In the genomic region with DNA sequence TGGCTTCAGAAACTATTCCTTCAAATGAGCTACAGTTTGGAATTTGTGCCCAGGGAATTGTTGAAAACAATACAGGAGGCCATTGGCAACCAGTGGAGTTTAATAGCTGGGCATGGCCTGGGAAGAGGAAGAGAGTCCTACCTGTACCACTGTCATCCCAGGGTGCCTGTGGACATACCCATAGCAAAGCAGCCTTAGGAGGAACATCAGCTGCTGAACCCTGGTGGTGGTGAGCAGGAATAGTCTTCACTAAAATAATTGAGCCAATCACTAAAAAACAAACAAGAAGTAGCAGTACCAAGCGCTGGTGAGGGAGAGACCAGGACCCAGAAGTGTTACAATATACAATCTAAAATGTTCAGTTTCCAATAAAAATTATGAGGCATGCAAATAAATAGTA, we compare ENCODE assay signal across 19 cellular contexts. TPM values are rescaled to one million over a fixed set of nuclear protein-coding genes. Genes with fewer than 3 reads are reported as not detected.
"Had no signal": no experiment of that assay in that cellular context is flagged by ENCODE, and none has a peak within 500 bp of the region (broad histone marks: within the 10 kb centered on the region; RNA-seq: fewer than 3 reads in every experiment).

No MANE protein-coding gene starts in this region.

- H3K27ac ChIP-seq: adrenal gland, esophagus squamous epithelium, parathyroid adenoma, thyroid gland, uterus had no signal

- ATAC-seq: left ventricle myocardium superior; stimulated activated effector memory CD8-positive, alpha-beta T cell treated with anti-CD3 and anti-CD28 coated beads, Interleukin-12 subunit alpha, Interleukin-12 subunit beta, amount 100 ng/mL, for 72 hours; T-cell had no signal

- H3K27me3 ChIP-seq: adrenal gland, thyroid gland, uterus had no signal

- FAIRE-seq: kidney had no signal

- H3K4me3 Mint-ChIP-seq: activated B cell treated with CpG ODN at 0.5 μM for 24 hours; neural crest cell; stimulated activated effector memory CD8-positive, alpha-beta T cell treated with anti-CD3 and anti-CD28 coated beads, Interleukin-12 subunit alpha, Interleukin-12 subunit beta, amount 100 ng/mL, for 72 hours; T-cell had no signal

- H3K36me3 ChIP-seq: adrenal gland, esophagus squamous epithelium, thyroid gland, uterus had no signal

- H3K36me3 Mint-ChIP-seq: stimulated activated effector memory CD8-positive, alpha-beta T cell treated with anti-CD3 and anti-CD28 coated beads, Interleukin-12 subunit alpha, Interleukin-12 subunit beta, amount 100 ng/mL, for 72 hours; T-cell had no signal

- H3K4me1 ChIP-seq: adrenal gland, esophagus squamous epithelium, parathyroid adenoma, thyroid gland, uterus had no signal

- H3K27ac Mint-ChIP-seq: activated B cell treated with CpG ODN at 0.5 μM for 24 hours; activated T-helper 2 cell treated with anti-CD3 and anti-CD28 coated beads, Interferon-gamma antibody, Interleukin-2, Interleukin-4, amounts not matched to agents 10 μg/mL and 5 μg/mL and 100 μg/mL, durations not matched to agents 14 hours and 24 hours and 36 hours; stimulated activated effector memory CD8-positive, alpha-beta T cell treated with anti-CD3 and anti-CD28 coated beads, Interleukin-12 subunit alpha, Interleukin-12 subunit beta, amount 100 ng/mL, for 72 hours; T-cell had no signal

- H3K4me3 ChIP-seq: adrenal gland, esophagus squamous epithelium, smooth muscle cell, thyroid gland, uterus had no signal

- H3K9me3 ChIP-seq: adrenal gland, esophagus squamous epithelium, thyroid gland, uterus had no signal

- DNase-seq: activated B cell treated with CpG ODN at 0.5 μM for 24 hours; activated CD4-positive, alpha-beta T cell treated with anti-CD3 and anti-CD28 coated beads, Interleukin-2, amount 50 U/mL, for 1 hour; activated naive CD4-positive, alpha-beta T cell treated with anti-CD3 and anti-CD28 coated beads, Interleukin-2, amount 50 U/mL, for 16 hours; adrenal gland; dermis blood vessel endothelial cell; esophagus squamous epithelium; kidney; left ventricle myocardium superior; mesendoderm; T-cell; T1000; thyroid gland; uterus had no signal

- H3K9me3 Mint-ChIP-seq: activated T-helper 2 cell treated with anti-CD3 and anti-CD28 coated beads, Interferon-gamma antibody, Interleukin-2, Interleukin-4, amounts not matched to agents 10 μg/mL and 5 μg/mL and 100 μg/mL, durations not matched to agents 14 hours and 24 hours and 36 hours; stimulated activated effector memory CD8-positive, alpha-beta T cell treated with anti-CD3 and anti-CD28 coated beads, Interleukin-12 subunit alpha, Interleukin-12 subunit beta, amount 100 ng/mL, for 72 hours had no signal

- H3K4me1 Mint-ChIP-seq: activated B cell treated with CpG ODN at 0.5 μM for 24 hours; neural crest cell; stimulated activated effector memory CD8-positive, alpha-beta T cell treated with anti-CD3 and anti-CD28 coated beads, Interleukin-12 subunit alpha, Interleukin-12 subunit beta, amount 100 ng/mL, for 72 hours; T-cell had no signal

RNA-seq across cellular contexts. Expression of a gene that starts 14.5 kb away (rescaled TPM):
- total RNA-seq: activated B cell treated with CpG ODN at 0.5 μM for 24 hours; activated CD8-positive, alpha-beta memory T cell treated with anti-CD3 and anti-CD28 coated beads for 36 hours; activated T-helper 2 cell treated with anti-CD3 and anti-CD28 coated beads, Interferon-gamma antibody, Interleukin-2, Interleukin-4, amounts not matched to agents 10 μg/mL and 5 μg/mL and 100 μg/mL, durations not matched to agents 14 hours and 24 hours and 36 hours; esophagus squamous epithelium; kidney; left ventricle myocardium superior; neural crest cell; smooth muscle cell; thyroid gland had no signal
- polyA plus RNA-seq: smooth muscle cell had no signal

RNA-seq across cellular contexts. Expression of a gene that starts 18.3 kb away (rescaled TPM):
- total RNA-seq: activated B cell treated with CpG ODN at 0.5 μM for 24 hours had no signal

RNA-seq across cellular contexts. Expression of a gene that starts 29.9 kb away (rescaled TPM):
- total RNA-seq: activated B cell treated with CpG ODN at 0.5 μM for 24 hours; activated CD8-positive, alpha-beta memory T cell treated with anti-CD3 and anti-CD28 coated beads for 36 hours; activated T-helper 2 cell treated with anti-CD3 and anti-CD28 coated beads, Interferon-gamma antibody, Interleukin-2, Interleukin-4, amounts not matched to agents 10 μg/mL and 5 μg/mL and 100 μg/mL, durations not matched to agents 14 hours and 24 hours and 36 hours; adrenal gland; dermis blood vessel endothelial cell; esophagus squamous epithelium; kidney; left ventricle myocardium superior; neural crest cell; smooth muscle cell; T-cell; thyroid gland had no signal
- polyA plus RNA-seq: adrenal gland, smooth muscle cell had no signal
